Comparison of ENCODE assay signal across 1 cellular context in the genomic region with DNA sequence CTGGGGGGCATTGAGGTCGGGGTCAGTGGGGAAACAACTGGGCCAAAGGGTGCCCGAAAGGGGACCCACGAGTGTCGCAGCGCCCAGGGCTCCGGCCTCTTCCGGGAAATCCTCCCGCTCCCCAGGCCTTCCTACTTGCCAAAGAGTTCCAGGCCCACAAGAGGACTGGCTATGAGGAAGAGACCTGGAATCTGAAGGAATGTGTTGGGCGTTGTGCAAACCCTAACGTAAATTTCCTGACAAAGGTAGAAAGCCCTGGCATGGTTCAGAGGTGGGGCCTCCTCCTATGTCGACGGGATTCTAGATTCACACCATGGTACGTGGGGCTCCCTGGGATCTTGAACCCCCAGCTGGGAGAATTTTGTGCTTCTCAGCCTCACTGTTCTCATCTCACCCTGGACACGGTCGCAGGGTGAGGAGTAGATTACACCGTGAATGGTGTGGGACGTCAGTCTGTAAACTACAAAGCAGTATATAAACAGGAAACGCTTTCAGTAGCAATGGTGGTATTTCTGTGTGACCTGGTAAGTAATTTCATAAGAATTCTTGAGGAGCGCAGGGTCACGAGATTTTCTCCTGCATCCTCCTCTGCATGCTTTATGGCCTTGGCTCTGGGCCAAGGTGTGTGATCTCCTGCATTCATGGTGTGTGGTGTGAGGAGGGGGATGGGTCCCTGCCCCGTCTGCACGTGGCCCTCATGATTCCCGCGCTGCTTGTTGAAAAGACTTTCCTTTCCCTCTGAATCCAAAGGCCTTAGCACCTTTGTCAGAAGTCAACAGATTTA.
TF ChIP-seq lines count a peak whose summit lies in the region.

No MANE protein-coding gene starts in this region.

TF ChIP-seq in HepG2, 621 proteins besides CTCF, POLR2A, EP300 and RAD21 (continued from another document and continues in another):
- TF ChIP-seq, protein P1, sequence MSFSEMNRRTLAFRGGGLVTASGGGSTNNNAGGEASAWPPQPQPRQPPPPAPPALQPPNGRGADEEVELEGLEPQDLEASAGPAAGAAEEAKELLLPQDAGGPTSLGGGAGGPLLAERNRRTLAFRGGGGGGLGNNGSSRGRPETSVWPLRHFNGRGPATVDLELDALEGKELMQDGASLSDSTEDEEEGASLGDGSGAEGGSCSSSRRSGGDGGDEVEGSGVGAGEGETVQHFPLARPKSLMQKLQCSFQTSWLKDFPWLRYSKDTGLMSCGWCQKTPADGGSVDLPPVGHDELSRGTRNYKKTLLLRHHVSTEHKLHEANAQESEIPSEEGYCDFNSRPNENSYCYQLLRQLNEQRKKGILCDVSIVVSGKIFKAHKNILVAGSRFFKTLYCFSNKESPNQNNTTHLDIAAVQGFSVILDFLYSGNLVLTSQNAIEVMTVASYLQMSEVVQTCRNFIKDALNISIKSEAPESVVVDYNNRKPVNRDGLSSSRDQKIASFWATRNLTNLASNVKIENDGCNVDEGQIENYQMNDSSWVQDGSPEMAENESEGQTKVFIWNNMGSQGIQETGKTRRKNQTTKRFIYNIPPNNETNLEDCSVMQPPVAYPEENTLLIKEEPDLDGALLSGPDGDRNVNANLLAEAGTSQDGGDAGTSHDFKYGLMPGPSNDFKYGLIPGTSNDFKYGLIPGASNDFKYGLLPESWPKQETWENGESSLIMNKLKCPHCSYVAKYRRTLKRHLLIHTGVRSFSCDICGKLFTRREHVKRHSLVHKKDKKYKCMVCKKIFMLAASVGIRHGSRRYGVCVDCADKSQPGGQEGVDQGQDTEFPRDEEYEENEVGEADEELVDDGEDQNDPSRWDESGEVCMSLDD (CRISPR knock-in tag; IDR thresholded peaks at IDR 0.05; ENCODE audit: borderline replicate concordance) = peak; percentile 85; the same call in 1 of the 2 replicates
- TF ChIP-seq, protein P2, sequence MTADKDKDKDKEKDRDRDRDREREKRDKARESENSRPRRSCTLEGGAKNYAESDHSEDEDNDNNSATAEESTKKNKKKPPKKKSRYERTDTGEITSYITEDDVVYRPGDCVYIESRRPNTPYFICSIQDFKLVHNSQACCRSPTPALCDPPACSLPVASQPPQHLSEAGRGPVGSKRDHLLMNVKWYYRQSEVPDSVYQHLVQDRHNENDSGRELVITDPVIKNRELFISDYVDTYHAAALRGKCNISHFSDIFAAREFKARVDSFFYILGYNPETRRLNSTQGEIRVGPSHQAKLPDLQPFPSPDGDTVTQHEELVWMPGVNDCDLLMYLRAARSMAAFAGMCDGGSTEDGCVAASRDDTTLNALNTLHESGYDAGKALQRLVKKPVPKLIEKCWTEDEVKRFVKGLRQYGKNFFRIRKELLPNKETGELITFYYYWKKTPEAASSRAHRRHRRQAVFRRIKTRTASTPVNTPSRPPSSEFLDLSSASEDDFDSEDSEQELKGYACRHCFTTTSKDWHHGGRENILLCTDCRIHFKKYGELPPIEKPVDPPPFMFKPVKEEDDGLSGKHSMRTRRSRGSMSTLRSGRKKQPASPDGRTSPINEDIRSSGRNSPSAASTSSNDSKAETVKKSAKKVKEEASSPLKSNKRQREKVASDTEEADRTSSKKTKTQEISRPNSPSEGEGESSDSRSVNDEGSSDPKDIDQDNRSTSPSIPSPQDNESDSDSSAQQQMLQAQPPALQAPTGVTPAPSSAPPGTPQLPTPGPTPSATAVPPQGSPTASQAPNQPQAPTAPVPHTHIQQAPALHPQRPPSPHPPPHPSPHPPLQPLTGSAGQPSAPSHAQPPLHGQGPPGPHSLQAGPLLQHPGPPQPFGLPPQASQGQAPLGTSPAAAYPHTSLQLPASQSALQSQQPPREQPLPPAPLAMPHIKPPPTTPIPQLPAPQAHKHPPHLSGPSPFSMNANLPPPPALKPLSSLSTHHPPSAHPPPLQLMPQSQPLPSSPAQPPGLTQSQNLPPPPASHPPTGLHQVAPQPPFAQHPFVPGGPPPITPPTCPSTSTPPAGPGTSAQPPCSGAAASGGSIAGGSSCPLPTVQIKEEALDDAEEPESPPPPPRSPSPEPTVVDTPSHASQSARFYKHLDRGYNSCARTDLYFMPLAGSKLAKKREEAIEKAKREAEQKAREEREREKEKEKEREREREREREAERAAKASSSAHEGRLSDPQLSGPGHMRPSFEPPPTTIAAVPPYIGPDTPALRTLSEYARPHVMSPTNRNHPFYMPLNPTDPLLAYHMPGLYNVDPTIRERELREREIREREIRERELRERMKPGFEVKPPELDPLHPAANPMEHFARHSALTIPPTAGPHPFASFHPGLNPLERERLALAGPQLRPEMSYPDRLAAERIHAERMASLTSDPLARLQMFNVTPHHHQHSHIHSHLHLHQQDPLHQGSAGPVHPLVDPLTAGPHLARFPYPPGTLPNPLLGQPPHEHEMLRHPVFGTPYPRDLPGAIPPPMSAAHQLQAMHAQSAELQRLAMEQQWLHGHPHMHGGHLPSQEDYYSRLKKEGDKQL (CRISPR knock-in tag; IDR thresholded peaks at IDR 0.05; ENCODE audit: low read depth) = no peak
- TF ChIP-seq HNRNPH1 (optimal IDR thresholded peaks at IDR 0.05; ENCODE audit: low read depth, low read length) (no peak), ZNF24 (IDR thresholded peaks at IDR 0.05) (no peak), MED1 (CRISPR knock-in tag; IDR thresholded peaks at IDR 0.05) (peak; percentile 49; the same call in 1 of the 2 replicates), TBX2 (CRISPR knock-in tag; IDR thresholded peaks at IDR 0.05; ENCODE audit: borderline replicate concordance) (peak; percentile 29; the same call in 1 of the 2 replicates), ZC3H4 (CRISPR knock-in tag; IDR thresholded peaks at IDR 0.05; ENCODE audit: borderline replicate concordance) (no peak; the same call in 1 of the 2 replicates), FOSL2 (CRISPR knock-in tag; IDR thresholded peaks at IDR 0.05) (peak; percentile 44), ZBTB38 (CRISPR knock-in tag; IDR thresholded peaks at IDR 0.05) (peak; percentile 60; the same call in 1 of the 2 replicates), PPARG (CRISPR knock-in tag; conservative IDR thresholded peaks at IDR 0.05) (peak; percentile 16; the same call in 1 of the 2 replicates), RXRA (CRISPR knock-in tag; IDR thresholded peaks at IDR 0.05) (peak; percentile 62; the same call in 1 of the 2 replicates), ZNF776 (CRISPR knock-in tag; IDR thresholded peaks at IDR 0.05) (no peak), KLF13 (CRISPR knock-in tag; IDR thresholded peaks at IDR 0.05) (no peak), PHB2 (IDR thresholded peaks at IDR 0.05; ENCODE audit: partially characterized antibody) (no peak), YY1 (IDR thresholded peaks at IDR 0.05; ENCODE audit: insufficient read depth, insufficient replicate concordance, low read depth, low read length) (no peak), ZNF33B (CRISPR knock-in tag; IDR thresholded peaks at IDR 0.05) (no peak), SYNCRIP (IDR thresholded peaks at IDR 0.05; ENCODE audit: insufficient read depth, low read depth, low read length) (no peak), HOXA3 (CRISPR knock-in tag; IDR thresholded peaks at IDR 0.05) (peak; percentile 67), MTF2 (CRISPR knock-in tag; IDR thresholded peaks at IDR 0.05; ENCODE audit: borderline replicate concordance) (no peak), ZNF75D (CRISPR knock-in tag; IDR thresholded peaks at IDR 0.05; ENCODE audit: borderline replicate concordance) (no peak), FOXM1 (CRISPR knock-in tag; IDR thresholded peaks at IDR 0.05) (no peak), MIER3 (CRISPR knock-in tag; IDR thresholded peaks at IDR 0.05; ENCODE audit: borderline replicate concordance) (peak; percentile 10; the same call in 1 of the 2 replicates), ZNF335 (CRISPR knock-in tag; IDR thresholded peaks at IDR 0.05) (no peak), MEIS2 (CRISPR knock-in tag; IDR thresholded peaks at IDR 0.05) (peak; percentile 18; the same call in 1 of the 2 replicates)
- TF ChIP-seq, protein P3, sequence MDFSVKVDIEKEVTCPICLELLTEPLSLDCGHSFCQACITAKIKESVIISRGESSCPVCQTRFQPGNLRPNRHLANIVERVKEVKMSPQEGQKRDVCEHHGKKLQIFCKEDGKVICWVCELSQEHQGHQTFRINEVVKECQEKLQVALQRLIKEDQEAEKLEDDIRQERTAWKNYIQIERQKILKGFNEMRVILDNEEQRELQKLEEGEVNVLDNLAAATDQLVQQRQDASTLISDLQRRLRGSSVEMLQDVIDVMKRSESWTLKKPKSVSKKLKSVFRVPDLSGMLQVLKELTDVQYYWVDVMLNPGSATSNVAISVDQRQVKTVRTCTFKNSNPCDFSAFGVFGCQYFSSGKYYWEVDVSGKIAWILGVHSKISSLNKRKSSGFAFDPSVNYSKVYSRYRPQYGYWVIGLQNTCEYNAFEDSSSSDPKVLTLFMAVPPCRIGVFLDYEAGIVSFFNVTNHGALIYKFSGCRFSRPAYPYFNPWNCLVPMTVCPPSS (IDR thresholded peaks at IDR 0.05) = no peak
- TF ChIP-seq, protein P4, sequence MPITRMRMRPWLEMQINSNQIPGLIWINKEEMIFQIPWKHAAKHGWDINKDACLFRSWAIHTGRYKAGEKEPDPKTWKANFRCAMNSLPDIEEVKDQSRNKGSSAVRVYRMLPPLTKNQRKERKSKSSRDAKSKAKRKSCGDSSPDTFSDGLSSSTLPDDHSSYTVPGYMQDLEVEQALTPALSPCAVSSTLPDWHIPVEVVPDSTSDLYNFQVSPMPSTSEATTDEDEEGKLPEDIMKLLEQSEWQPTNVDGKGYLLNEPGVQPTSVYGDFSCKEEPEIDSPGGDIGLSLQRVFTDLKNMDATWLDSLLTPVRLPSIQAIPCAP (CRISPR knock-in tag; IDR thresholded peaks at IDR 0.05; ENCODE audit: low read depth) = no peak
- TF ChIP-seq, protein P5, sequence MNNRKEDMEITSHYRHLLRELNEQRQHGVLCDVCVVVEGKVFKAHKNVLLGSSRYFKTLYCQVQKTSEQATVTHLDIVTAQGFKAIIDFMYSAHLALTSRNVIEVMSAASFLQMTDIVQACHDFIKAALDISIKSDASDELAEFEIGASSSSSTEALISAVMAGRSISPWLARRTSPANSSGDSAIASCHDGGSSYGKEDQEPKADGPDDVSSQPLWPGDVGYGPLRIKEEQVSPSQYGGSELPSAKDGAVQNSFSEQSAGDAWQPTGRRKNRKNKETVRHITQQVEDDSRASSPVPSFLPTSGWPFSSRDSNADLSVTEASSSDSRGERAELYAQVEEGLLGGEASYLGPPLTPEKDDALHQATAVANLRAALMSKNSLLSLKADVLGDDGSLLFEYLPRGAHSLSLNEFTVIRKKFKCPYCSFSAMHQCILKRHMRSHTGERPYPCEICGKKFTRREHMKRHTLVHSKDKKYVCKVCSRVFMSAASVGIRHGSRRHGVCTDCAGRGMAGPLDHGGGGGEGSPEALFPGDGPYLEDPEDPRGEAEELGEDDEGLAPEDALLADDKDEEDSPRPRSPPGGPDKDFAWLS (CRISPR knock-in tag; IDR thresholded peaks at IDR 0.05; ENCODE audit: borderline replicate concordance) = no peak
- TF ChIP-seq, protein P6, sequence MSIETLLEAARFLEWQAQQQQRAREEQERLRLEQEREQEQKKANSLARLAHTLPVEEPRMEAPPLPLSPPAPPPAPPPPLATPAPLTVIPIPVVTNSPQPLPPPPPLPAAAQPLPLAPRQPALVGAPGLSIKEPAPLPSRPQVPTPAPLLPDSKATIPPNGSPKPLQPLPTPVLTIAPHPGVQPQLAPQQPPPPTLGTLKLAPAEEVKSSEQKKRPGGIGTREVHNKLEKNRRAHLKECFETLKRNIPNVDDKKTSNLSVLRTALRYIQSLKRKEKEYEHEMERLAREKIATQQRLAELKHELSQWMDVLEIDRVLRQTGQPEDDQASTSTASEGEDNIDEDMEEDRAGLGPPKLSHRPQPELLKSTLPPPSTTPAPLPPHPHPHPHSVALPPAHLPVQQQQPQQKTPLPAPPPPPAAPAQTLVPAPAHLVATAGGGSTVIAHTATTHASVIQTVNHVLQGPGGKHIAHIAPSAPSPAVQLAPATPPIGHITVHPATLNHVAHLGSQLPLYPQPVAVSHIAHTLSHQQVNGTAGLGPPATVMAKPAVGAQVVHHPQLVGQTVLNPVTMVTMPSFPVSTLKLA (IDR thresholded peaks at IDR 0.05) = peak; percentile 19; the same call in 1 of the 2 replicates
- TF ChIP-seq, protein P7, sequence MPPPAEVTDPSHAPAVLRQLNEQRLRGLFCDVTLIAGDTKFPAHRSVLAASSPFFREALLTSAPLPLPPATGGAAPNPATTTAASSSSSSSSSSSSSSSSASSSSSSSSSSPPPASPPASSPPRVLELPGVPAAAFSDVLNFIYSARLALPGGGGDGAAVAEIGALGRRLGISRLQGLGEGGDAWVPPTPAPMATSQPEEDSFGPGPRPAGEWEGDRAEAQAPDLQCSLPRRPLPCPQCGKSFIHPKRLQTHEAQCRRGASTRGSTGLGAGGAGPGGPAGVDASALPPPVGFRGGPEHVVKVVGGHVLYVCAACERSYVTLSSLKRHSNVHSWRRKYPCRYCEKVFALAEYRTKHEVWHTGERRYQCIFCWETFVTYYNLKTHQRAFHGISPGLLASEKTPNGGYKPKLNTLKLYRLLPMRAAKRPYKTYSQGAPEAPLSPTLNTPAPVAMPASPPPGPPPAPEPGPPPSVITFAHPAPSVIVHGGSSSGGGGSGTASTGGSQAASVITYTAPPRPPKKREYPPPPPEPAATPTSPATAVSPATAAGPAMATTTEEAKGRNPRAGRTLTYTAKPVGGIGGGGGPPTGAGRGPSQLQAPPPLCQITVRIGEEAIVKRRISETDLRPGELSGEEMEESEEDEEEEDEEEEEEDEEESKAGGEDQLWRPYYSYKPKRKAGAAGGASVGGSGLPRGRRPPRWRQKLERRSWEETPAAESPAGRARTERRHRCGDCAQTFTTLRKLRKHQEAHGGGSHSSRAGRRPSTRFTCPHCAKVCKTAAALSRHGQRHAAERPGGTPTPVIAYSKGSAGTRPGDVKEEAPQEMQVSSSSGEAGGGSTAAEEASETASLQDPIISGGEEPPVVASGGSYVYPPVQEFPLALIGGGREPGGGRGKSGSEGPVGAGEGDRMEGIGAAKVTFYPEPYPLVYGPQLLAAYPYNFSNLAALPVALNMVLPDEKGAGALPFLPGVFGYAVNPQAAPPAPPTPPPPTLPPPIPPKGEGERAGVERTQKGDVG (CRISPR knock-in tag; IDR thresholded peaks at IDR 0.05; ENCODE audit: borderline replicate concordance) = no peak; the same call in 1 of the 2 replicates
- TF ChIP-seq, protein P8, sequence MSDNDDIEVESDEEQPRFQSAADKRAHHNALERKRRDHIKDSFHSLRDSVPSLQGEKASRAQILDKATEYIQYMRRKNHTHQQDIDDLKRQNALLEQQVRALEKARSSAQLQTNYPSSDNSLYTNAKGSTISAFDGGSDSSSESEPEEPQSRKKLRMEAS (IDR thresholded peaks at IDR 0.05) = peak; percentile 94
- TF ChIP-seq, protein P9, sequence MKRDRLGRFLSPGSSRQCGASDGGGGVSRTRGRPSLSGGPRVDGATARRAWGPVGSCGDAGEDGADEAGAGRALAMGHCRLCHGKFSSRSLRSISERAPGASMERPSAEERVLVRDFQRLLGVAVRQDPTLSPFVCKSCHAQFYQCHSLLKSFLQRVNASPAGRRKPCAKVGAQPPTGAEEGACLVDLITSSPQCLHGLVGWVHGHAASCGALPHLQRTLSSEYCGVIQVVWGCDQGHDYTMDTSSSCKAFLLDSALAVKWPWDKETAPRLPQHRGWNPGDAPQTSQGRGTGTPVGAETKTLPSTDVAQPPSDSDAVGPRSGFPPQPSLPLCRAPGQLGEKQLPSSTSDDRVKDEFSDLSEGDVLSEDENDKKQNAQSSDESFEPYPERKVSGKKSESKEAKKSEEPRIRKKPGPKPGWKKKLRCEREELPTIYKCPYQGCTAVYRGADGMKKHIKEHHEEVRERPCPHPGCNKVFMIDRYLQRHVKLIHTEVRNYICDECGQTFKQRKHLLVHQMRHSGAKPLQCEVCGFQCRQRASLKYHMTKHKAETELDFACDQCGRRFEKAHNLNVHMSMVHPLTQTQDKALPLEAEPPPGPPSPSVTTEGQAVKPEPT (CRISPR knock-in tag; IDR thresholded peaks at IDR 0.05; ENCODE audit: low read depth) = no peak
- TF ChIP-seq, protein P10, sequence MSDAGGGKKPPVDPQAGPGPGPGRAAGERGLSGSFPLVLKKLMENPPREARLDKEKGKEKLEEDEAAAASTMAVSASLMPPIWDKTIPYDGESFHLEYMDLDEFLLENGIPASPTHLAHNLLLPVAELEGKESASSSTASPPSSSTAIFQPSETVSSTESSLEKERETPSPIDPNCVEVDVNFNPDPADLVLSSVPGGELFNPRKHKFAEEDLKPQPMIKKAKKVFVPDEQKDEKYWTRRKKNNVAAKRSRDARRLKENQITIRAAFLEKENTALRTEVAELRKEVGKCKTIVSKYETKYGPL (CRISPR knock-in tag; IDR thresholded peaks at IDR 0.05) = no peak
